Comparison of ENCODE assay signal across 22 cellular contexts in genomic region chr3:153641321-153641720, GRCh38.
DNase-seq lines count a peak whose midpoint lies in the region; ATAC-seq, FAIRE-seq and TF ChIP-seq lines count a peak whose summit lies in the region.
"Had no signal": no experiment of that assay in that cellular context is flagged by ENCODE, and none has a peak within 500 bp of the region (broad histone marks: within the 10 kb centered on the region; RNA-seq: fewer than 3 reads in every experiment).

No MANE protein-coding gene starts in this region.

- peak overlapping the region in 4 of 7 donors; percentile 26 to 87 (median 56) for H3K27ac Mint-ChIP-seq in CD4-positive, alpha-beta memory T cell
- H3K27ac Mint-ChIP-seq: IgD-negative memory B cell had no signal

- peak overlapping the region; percentile 38 for H3K4me2 ChIP-seq in H1 (ENCODE audit: insufficient read depth in 1 of 2, low read depth in 2 of 2, low read length in 2 of 2)

- no peaks in the 10 kb centered on the region for H3K79me1 ChIP-seq in H1 (ENCODE audit: low read depth, low read length)

- H3K4me3 Mint-ChIP-seq in CD4-positive, alpha-beta memory T cell = peak overlapping the region in 4 of 8 donors; percentile 9 to 59 (median 22)
- H3K4me3 Mint-ChIP-seq: IgD-negative memory B cell had no signal

- intact Hi-C loops in CD4-positive, alpha-beta memory T cell (cut with micrococcal nuclease) = loop anchor here (5.0 kb wide), 1 partner anchor 479 kb away; the partner anchor contains the start of gene RAP2B
- intact Hi-C loops in left colon (cut with DNase I, micrococcal nuclease) = no loop called here

- peak overlapping the region; percentile 15 for H4K5ac ChIP-seq in H1 (ENCODE audit: insufficient read length, low read depth, low read length)

- H3K4me1 Mint-ChIP-seq in CD4-positive, alpha-beta memory T cell = peaks cover 39 to 56% (median 40%) of the 10 kb centered on the region in 4 donors
- H3K4me1 Mint-ChIP-seq: IgD-negative memory B cell had no signal

- no peak for DNase-seq in CD4-positive, alpha-beta memory T cell
- peak in 1 of 2 experiments; percentile 45 for DNase-seq in H1 (ENCODE audit: low read depth in 1 of 2, low spot score in 2 of 2)
- DNase-seq in left colon = no peak
- no peak for DNase-seq in foreskin keratinocyte
- no peak for DNase-seq in NCI-H146 treated with DMSO at 0.1 percent for 48 hours (lab: John Stamatoyannopoulos, UW; ENCODE audit: unreplicated experiment)
- DNase-seq: AML-193, DMS79 treated with DMSO at 0.1 percent for 48 hours, HCEC 1CT, NCI-H1105, NCI-H146, NCI-H2029 treated with DMSO at 0.1 percent for 48 hours, NCI-H226, NCI-H524, OCI-M1 had no signal

- peaks cover 0 to 5% of the 10 kb centered on the region in 2 donors for H3K36me3 Mint-ChIP-seq in CD4-positive, alpha-beta memory T cell
- H3K36me3 Mint-ChIP-seq: IgD-negative memory B cell had no signal

- no peak overlapping the region for H2AFZ ChIP-seq in H1 (ENCODE audit: low read length)

- TF ChIP-seq RAD21 in H1 (IDR thresholded peaks at IDR 0.05 in 1 of 2, conservative IDR thresholded peaks at IDR 0.05 in 1 of 2; ENCODE audit: low read depth in 2 of 2, low read length in 2 of 2) = no peak

- no peaks in the 10 kb centered on the region for H3K9me3 ChIP-seq in CD4-positive, alpha-beta memory T cell (ENCODE audit: control insufficient read depth in 1 of 2, low read length in 2 of 2)
- H3K9me3 ChIP-seq in HUES6 (ENCODE audit: control insufficient read depth, insufficient read depth, low read depth, low read length) (0 out of 2 replicates have a peak, but pooled peaks cover 5% of the 10 kb centered on the region), H1 (ENCODE audit: insufficient read depth in 2 of 2, low read depth in 1 of 2, low read length in 1 of 2) (no peaks in the 10 kb centered on the region)
- H3K9me3 ChIP-seq: SJCRH30 had no signal

- H3K27me3 ChIP-seq in CD4-positive, alpha-beta memory T cell (ENCODE audit: insufficient read depth, low read length) = no peaks in the 10 kb centered on the region
- H3K27me3 ChIP-seq in HUES6 (ENCODE audit: control insufficient read depth, insufficient read depth, low read length) (no peaks in the 10 kb centered on the region), H1 (replicated peaks in 1 of 4; ENCODE audit: control insufficient read depth in 3 of 4, extremely low read depth in 1 of 4, insufficient read depth in 3 of 4, low read length in 3 of 4) (no peaks in the 10 kb centered on the region), foreskin keratinocyte (no peaks in the 10 kb centered on the region)
- H3K27me3 ChIP-seq: SJCRH30 had no signal

- peaks cover 0 to 5% (median 1%) of the 10 kb centered on the region in 8 donors for H3K9me3 Mint-ChIP-seq in CD4-positive, alpha-beta memory T cell

- 35% methylated on average over 2 of the region's 2 CpGs; no CpG with 5 or more reads in 1 of the 2 experiments for WGBS in H1 (ENCODE audit: extremely low coverage in 1 of 2, insufficient coverage in 1 of 2, insufficient read length in 1 of 2, insufficient replicate concordance in 2 of 2, low coverage in 1 of 2, low lambda C conversion rate in 2 of 2, missing lambda C conversion rate in 1 of 2), 2 experiments

- H3K9ac ChIP-seq in HUES6 (ENCODE audit: low read length) = no peak overlapping the region
- H3K9ac ChIP-seq in H1 (replicated peaks in 1 of 4; ENCODE audit: extremely low read depth in 1 of 4, low read depth in 3 of 4, low read length in 3 of 4) = no peak overlapping the region

- no peak overlapping the region for H3K14ac ChIP-seq in H1 (ENCODE audit: insufficient read length)

- CTCF ChIA-PET in CD4-positive, alpha-beta memory T cell (lab: Charles Lee; ENCODE audit: partially characterized antibody) = interaction anchor here (1.1 to 5.1 kb wide), 11 partner anchors 9 to 350 kb away, joined by 3 to 29 read pairs (median 4); no protein-coding TSS in a partner anchor
- CTCF ChIA-PET in H1 (lab: Charles Lee; ENCODE audit: partially characterized antibody) = interaction anchor here (0.7 to 1.4 kb wide), 4 partner anchors 12 to 329 kb away, joined by 3 read pairs; no protein-coding TSS in a partner anchor

- peak; percentile 19 for ATAC-seq in left colon
- ATAC-seq in foreskin keratinocyte = no peak
- no peak for ATAC-seq in GM21390 (IDR thresholded peaks at IDR 0.05; ENCODE audit: unreplicated experiment)
- ATAC-seq in HG02970 (IDR thresholded peaks at IDR 0.05; ENCODE audit: low FRiP score, unreplicated experiment) = no peak
- ATAC-seq: GM12878 had no signal

- no peaks in the 10 kb centered on the region for H3K27me3 Mint-ChIP-seq in CD4-positive, alpha-beta memory T cell

- no peaks in the 10 kb centered on the region for H3K23me2 ChIP-seq in H1 (ENCODE audit: low read depth, low read length)

- H3K23ac ChIP-seq in H1 (ENCODE audit: insufficient read length) = no peak overlapping the region

- no peak overlapping the region for H3K27ac ChIP-seq in CD4-positive, alpha-beta memory T cell (ENCODE audit: low read depth, low read length)
- H3K27ac ChIP-seq in HUES6 (ENCODE audit: low read depth, low read length) = peak overlapping the region; percentile 74
- no peak overlapping the region; the same call in 1 of the 2 replicates for H3K27ac ChIP-seq in H1 (ENCODE audit: low read depth, low read length)
- H3K27ac ChIP-seq in foreskin keratinocyte = no peak overlapping the region
- H3K27ac ChIP-seq: C4-2B, SJCRH30 had no signal

- FAIRE-seq in H1 (lab: Jason Lieb, UNC) = peak; percentile 50
- FAIRE-seq: GM12878, RCC 7860 had no signal

- no peaks in the 10 kb centered on the region for H3K36me3 ChIP-seq in CD4-positive, alpha-beta memory T cell (ENCODE audit: insufficient read depth, low read length)
- H3K36me3 ChIP-seq in HUES6 (ENCODE audit: control insufficient read depth, insufficient read depth, low read length) (no peaks in the 10 kb centered on the region), H1 (ENCODE audit: control insufficient read depth in 2 of 4, insufficient read depth in 4 of 4, low read length in 3 of 4) (no peaks in the 10 kb centered on the region)
- H3K36me3 ChIP-seq: SJCRH30 had no signal

- no peaks in the 10 kb centered on the region for H4K20me1 ChIP-seq in H1 (replicated peaks in 1 of 2; ENCODE audit: control insufficient read depth in 1 of 2, insufficient read depth in 2 of 2, low read length in 2 of 2)

- H3K4me3 ChIP-seq in CD4-positive, alpha-beta memory T cell (ENCODE audit: low read length in 2 of 2) = no peak overlapping the region
- H3K4me3 ChIP-seq in HUES6 (ENCODE audit: low read depth, low read length) (no peak overlapping the region), H1 (ENCODE audit: extremely low read depth in 1 of 4, insufficient read depth in 2 of 4, low read depth in 3 of 4, low read length in 4 of 4) (no peak overlapping the region)
- H3K4me3 ChIP-seq: GM12878, SJCRH30 had no signal

- H2BK15ac ChIP-seq in H1 (ENCODE audit: low read length) = no peak overlapping the region

- H3K56ac ChIP-seq in H1 (replicated peaks; ENCODE audit: insufficient read length, low read depth, low read length) = no peak overlapping the region

- no peak overlapping the region for H3K4ac ChIP-seq in H1 (replicated peaks; ENCODE audit: insufficient read length, low read depth, low read length)

- TF ChIP-seq CTCF in H1 (IDR thresholded peaks at IDR 0.05; ENCODE audit: control extremely low read depth in 1 of 3, insufficient read depth in 1 of 3, low read depth in 1 of 3, low read length in 3 of 3) (no peak), foreskin keratinocyte (conservative IDR thresholded peaks at IDR 0.05) (no peak)

- H2AK5ac ChIP-seq in H1 (ENCODE audit: low read depth, low read length) = no peak overlapping the region

- H3K4me1 ChIP-seq in CD4-positive, alpha-beta memory T cell (ENCODE audit: insufficient read depth, low read length) = peaks cover 41% of the 10 kb centered on the region
- H3K4me1 ChIP-seq in HUES6 (ENCODE audit: control insufficient read depth, insufficient read depth, low read length) (peaks cover 38% of the 10 kb centered on the region), H1 (replicated peaks in 1 of 4; ENCODE audit: control insufficient read depth in 3 of 4, insufficient read depth in 4 of 4, low read length in 3 of 4) (peaks cover 7 to 14% (median 13%) of the 10 kb centered on the region in 4 experiments; a peak in 6 of 7 replicates), foreskin keratinocyte (no peaks in the 10 kb centered on the region)
- H3K4me1 ChIP-seq: SJCRH30 had no signal

- peak overlapping the region; percentile 14; the same call in 1 of the 2 replicates for H4K8ac ChIP-seq in H1 (ENCODE audit: extremely low read depth, insufficient read depth, low read length)

- peak overlapping the region; percentile 6 for H4K91ac ChIP-seq in H1 (replicated peaks; ENCODE audit: insufficient read length, low read length)

- 0 out of 2 replicates have a peak overlapping the region, but pooled peaks have one; percentile 75 for H3K18ac ChIP-seq in H1 (ENCODE audit: extremely low read depth, low read length)

- no peaks in the 10 kb centered on the region for H3K79me2 ChIP-seq in H1 (ENCODE audit: control insufficient read depth in 1 of 2, insufficient read depth in 2 of 2, low read length in 2 of 2)

- TF ChIP-seq POLR2A in H1 (IDR thresholded peaks at IDR 0.05; ENCODE audit: control extremely low read depth in 1 of 2, low read depth in 2 of 2, low read length in 2 of 2) = no peak

- H2BK5ac ChIP-seq in H1 (ENCODE audit: low read depth, low read length) = peak overlapping the region; percentile 63; the same call in 1 of the 2 replicates

- H2BK120ac ChIP-seq in H1 (replicated peaks; ENCODE audit: low read depth, low read length) = no peak overlapping the region

- H2BK12ac ChIP-seq in H1 (ENCODE audit: low read depth, low read length) = no peak overlapping the region

- POLR2A ChIA-PET in CD4-positive, alpha-beta memory T cell (lab: Charles Lee; ENCODE audit: partially characterized antibody) = interaction anchor here (1.2 to 8.1 kb wide), 4 partner anchors 15 to 481 kb away, joined by 3 to 130 read pairs (median 13); no protein-coding TSS in a partner anchor
- POLR2A ChIA-PET in H1 (lab: Charles Lee; ENCODE audit: partially characterized antibody) = interaction anchor here (0.8 kb wide), 1 partner anchor 17 kb away, joined by 3 read pairs; no protein-coding TSS in a partner anchor

- TF ChIP-seq EP300 in H1 (IDR thresholded peaks at IDR 0.05; ENCODE audit: borderline replicate concordance in 1 of 2, low read depth in 2 of 2, low read length in 2 of 2) = no peak

- peak overlapping the region; percentile 87 for H2BK20ac ChIP-seq in H1 (ENCODE audit: low read length)

TF ChIP-seq in H1, 55 proteins besides CTCF, POLR2A, EP300 and RAD21:
- TF ChIP-seq RNF2 (IDR thresholded peaks at IDR 0.05; ENCODE audit: borderline replicate concordance, low read depth, low read length, missing control alignments, poor library complexity, severe bottlenecking) = no peak
- peak; percentile 23; the same call in 1 of the 2 replicates for TF ChIP-seq POU5F1 (IDR thresholded peaks at IDR 0.05; ENCODE audit: low read depth, low read length)
